21 cellular contexts compared by ENCODE assay signal in genomic region chr5:83179966-83180365, GRCh38.
A peak's percentile ranks its signal among the peaks of the same experiment; 100 is the strongest.
DNase-seq lines count a peak whose midpoint lies in the region.
"Had no signal": no experiment of that assay in that cellular context is flagged by ENCODE, and none has a peak within 500 bp of the region (broad histone marks: within the 10 kb centered on the region; RNA-seq: fewer than 3 reads in every experiment).

No MANE protein-coding gene starts in this region.

- no peak overlapping the region for H3K4me2 ChIP-seq in trophoblast cell (ENCODE audit: low read length)

- H2BK120ac ChIP-seq in trophoblast cell (ENCODE audit: insufficient read depth, low read length, poor library complexity), result no peak overlapping the region

- H4K8ac ChIP-seq in trophoblast cell (ENCODE audit: low read depth, low read length), result no peak overlapping the region

- H3K27ac ChIP-seq in trophoblast cell (ENCODE audit: low read depth, low read length), result no peak overlapping the region
- H3K27ac ChIP-seq: esophagus squamous epithelium had no signal

- H3K27me3 ChIP-seq in trophoblast cell (ENCODE audit: insufficient read depth, low read length), result no peaks in the 10 kb centered on the region
- H3K27me3 ChIP-seq: esophagus squamous epithelium had no signal

- H3K79me2 ChIP-seq in trophoblast cell (ENCODE audit: control insufficient read depth, insufficient read depth, low read length, poor library complexity), result no peaks in the 10 kb centered on the region

- no peaks in the 10 kb centered on the region for H3K4me1 ChIP-seq in trophoblast cell (ENCODE audit: control insufficient read depth in 1 of 2, insufficient read depth in 2 of 2, low read length in 2 of 2)
- H3K4me1 ChIP-seq: esophagus squamous epithelium had no signal

- no peak overlapping the region for H4K12ac ChIP-seq in trophoblast cell (ENCODE audit: low read depth, low read length)

- H3K18ac ChIP-seq in trophoblast cell (ENCODE audit: low read length), result no peak overlapping the region

- no peak overlapping the region for H2AFZ ChIP-seq in trophoblast cell (ENCODE audit: insufficient read depth, low read length, poor library complexity)

- no peak overlapping the region for H4K91ac ChIP-seq in trophoblast cell (ENCODE audit: low read depth, low read length)

- no peak overlapping the region for H3K23ac ChIP-seq in trophoblast cell (ENCODE audit: low read length)

- no peak overlapping the region for H2BK12ac ChIP-seq in trophoblast cell (ENCODE audit: low read length)

- no peak overlapping the region for H2AK5ac ChIP-seq in trophoblast cell (ENCODE audit: low read length)

- no peak overlapping the region for H3K4me3 ChIP-seq in trophoblast cell (ENCODE audit: low read depth, low read length)
- H3K4me3 ChIP-seq: esophagus squamous epithelium had no signal

- no peak overlapping the region for H3K4ac ChIP-seq in trophoblast cell (ENCODE audit: low read depth, low read length)

- H3K36me3 ChIP-seq in trophoblast cell (ENCODE audit: control insufficient read depth in 1 of 2, insufficient read depth in 2 of 2, low read length in 2 of 2), result no peaks in the 10 kb centered on the region
- H3K36me3 ChIP-seq: esophagus squamous epithelium had no signal

- no peaks in the 10 kb centered on the region for H3K79me1 ChIP-seq in trophoblast cell (ENCODE audit: low read length)

- no peak overlapping the region for H3K9ac ChIP-seq in trophoblast cell (ENCODE audit: low read length)

- DNase-seq in AG08396 (ENCODE audit: low spot score) (peak; percentile 37), H4 (ENCODE audit: low spot score) (peak; percentile 17), amniotic stem cell (lab: John Stamatoyannopoulos, UW) (peak; percentile 4), hepatic stellate cell (ENCODE audit: low spot score) (peak; percentile 2), iPS-NIHi11 (ENCODE audit: low spot score) (no peak), germinal center (ENCODE audit: low spot score) (no peak), trophoblast cell (no peak)
- no peak for DNase-seq in stimulated activated CD4-positive, alpha-beta T cell treated with anti-CD3 and anti-CD28 coated beads, Interleukin-1b, Interleukin-23, amount 100 ng/mL, for 48 hours
- DNase-seq: activated CD4-positive, alpha-beta T cell treated with anti-CD3 and anti-CD28 coated beads, Interleukin-2, amount 50 U/mL, for 48 hours; activated CD4-positive, CD25-positive, alpha-beta regulatory T cell; activated CD8-positive, alpha-beta memory T cell treated with anti-CD3 and anti-CD28 coated beads, Interleukin-2, amount 50 U/mL, for 4 hours; activated naive CD8-positive, alpha-beta T cell treated with anti-CD3 and anti-CD28 coated beads for 36 hours; CD8-positive, alpha-beta T cell; cortex of kidney; DMS153; esophagus squamous epithelium; GF-D8; NCI-H1694; NCI-H510A; SHP77; SW 1271 had no signal

- no peak overlapping the region for H3K14ac ChIP-seq in trophoblast cell (ENCODE audit: low read length)

- H3K9me3 ChIP-seq in trophoblast cell (ENCODE audit: insufficient read depth, low read depth, low read length), result no peaks in the 10 kb centered on the region
- H3K9me3 ChIP-seq: esophagus squamous epithelium had no signal

- H2BK5ac ChIP-seq in trophoblast cell (ENCODE audit: low read depth, low read length, poor library complexity), result no peak overlapping the region

Comparison
In these comparisons a context has a peak if more than half of its experiments do, and no peak if none do; other contexts are left out.
1. DNase-seq: peak in AG08396 (single experiment), H4 (single experiment), amniotic stem cell (single experiment) and hepatic stellate cell (single experiment); none in iPS-NIHi11 (single experiment), germinal center (single experiment), stimulated activated CD4-positive, alpha-beta T cell treated with anti-CD3 and anti-CD28 coated beads, Interleukin-1b, Interleukin-23, amount 100 ng/mL, for 48 hours (single experiment) and trophoblast cell (0 of 2).